25 cellular contexts compared by ENCODE assay signal in the genomic region with DNA sequence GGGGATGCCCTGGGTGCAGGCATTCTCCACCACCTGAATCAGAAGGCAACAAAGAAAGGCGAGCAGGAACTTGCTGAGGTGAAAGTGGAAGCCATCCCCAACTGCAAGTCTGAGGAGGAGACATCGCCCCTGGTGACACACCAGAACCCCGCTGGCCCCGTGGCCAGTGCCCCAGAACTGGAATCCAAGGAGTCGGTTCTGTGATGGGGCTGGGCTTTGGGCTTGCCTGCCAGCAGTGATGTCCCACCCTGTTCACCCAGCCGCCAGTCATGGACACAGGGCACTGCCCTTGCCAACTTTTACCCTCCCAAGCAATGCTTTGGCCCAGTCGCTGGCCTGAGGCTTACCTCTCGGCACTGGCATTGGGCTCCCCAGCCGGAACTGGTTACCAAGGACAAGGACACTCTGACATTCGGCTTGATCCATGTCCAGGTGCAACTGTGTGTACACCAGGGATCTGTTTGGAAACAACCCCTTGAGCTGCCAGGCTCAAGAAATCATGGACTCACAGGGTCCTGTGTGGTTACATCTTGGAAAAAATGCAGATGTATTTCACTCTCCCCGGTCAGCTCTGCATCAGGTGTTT.
"Had no signal": no experiment of that assay in that cellular context is flagged by ENCODE, and none has a peak within 500 bp of the region (broad histone marks: within the 10 kb centered on the region; RNA-seq: fewer than 3 reads in every experiment).

No MANE protein-coding gene starts in this region.

- H3K9me3 Mint-ChIP-seq: activated naive CD4-positive, alpha-beta T cell treated with anti-CD3 and anti-CD28 coated beads, Interleukin-2, amount 50 U/mL, for 72 hours; activated naive CD8-positive, alpha-beta T cell treated with anti-CD3 and anti-CD28 coated beads, Interleukin-2, amount 50 U/mL, for 24 hours; T-helper 1 cell treated with Interleukin-12 subunit alpha and Interleukin-12 subunit beta and Interleukin-4 antibody, amounts not matched to agents 30 μg/mL and 1 μg/mL, for 36 hours had no signal

- H3K27me3 ChIP-seq: ascending aorta, body of pancreas, Peyer's patch, SJSA1 had no signal

- DNase-seq: activated CD4-positive, alpha-beta T cell treated with anti-CD3 and anti-CD28 coated beads for 48 hours; activated CD4-positive, alpha-beta T cell treated with anti-CD3 and anti-CD28 coated beads, Interleukin-2, amount 50 U/mL, for 4 hours; activated CD4-positive, CD25-positive, alpha-beta regulatory T cell treated with anti-CD3 and anti-CD28 coated beads, Interleukin-2, amount 50 U/mL, for 72 hours; activated CD8-positive, alpha-beta memory T cell treated with anti-CD3 and anti-CD28 coated beads, Interleukin-2, amount 50 U/mL, for 48 hours; activated CD8-positive, alpha-beta T cell treated with anti-CD3 and anti-CD28 coated beads, Interleukin-2, amount 10 ng/mL, durations not matched to agents 7 days and 5 days; activated naive CD8-positive, alpha-beta T cell treated with anti-CD3 and anti-CD28 coated beads, Interleukin-2, amount 50 U/mL, for 24 hours; activated T-cell treated with anti-CD3 and anti-CD28 coated beads, Interleukin-2, amount 50 U/mL, for 1 hour; amniotic stem cell; body of pancreas; cerebellar nuclear complex; KBM-7; NCI-H1092; NCI-H1417 treated with DMSO at 0.1 percent for 48 hours; NCI-H1694; NCI-H2029; NCI-H510A treated with DMSO at 0.1 percent for 48 hours; NCI-H69; NK-92 treated with Interleukin-12 subunit alpha and Interleukin-12 subunit beta, amount 100 ng/mL, for 24 hours; Peyer's patch; SHP77 had no signal

- H3K27ac Mint-ChIP-seq: activated CD8-positive, alpha-beta T cell treated with anti-CD3 and anti-CD28 coated beads, Interleukin-2, amount 10 ng/mL, durations not matched to agents 7 days and 5 days; activated naive CD8-positive, alpha-beta T cell treated with anti-CD3 and anti-CD28 coated beads, Interleukin-2, amount 50 U/mL, for 24 hours; T-helper 1 cell treated with Interleukin-12 subunit alpha and Interleukin-12 subunit beta and Interleukin-4 antibody, amounts not matched to agents 30 μg/mL and 1 μg/mL, for 36 hours had no signal

- H3K27ac ChIP-seq: ascending aorta, body of pancreas, Peyer's patch, RWPE1, SJSA1 had no signal

- H3K4me3 ChIP-seq: ascending aorta, body of pancreas, Peyer's patch, SJSA1 had no signal

- H3K4me3 Mint-ChIP-seq: activated CD8-positive, alpha-beta T cell treated with anti-CD3 and anti-CD28 coated beads, Interleukin-2, amount 10 ng/mL, durations not matched to agents 7 days and 5 days; activated naive CD8-positive, alpha-beta T cell treated with anti-CD3 and anti-CD28 coated beads, Interleukin-2, amount 50 U/mL, for 24 hours; T-helper 1 cell treated with Interleukin-12 subunit alpha and Interleukin-12 subunit beta and Interleukin-4 antibody, amounts not matched to agents 30 μg/mL and 1 μg/mL, for 36 hours had no signal

- ATAC-seq: activated CD8-positive, alpha-beta T cell treated with anti-CD3 and anti-CD28 coated beads, Interleukin-2, amount 10 ng/mL, durations not matched to agents 7 days and 5 days; activated naive CD4-positive, alpha-beta T cell treated with anti-CD3 and anti-CD28 coated beads, Interleukin-2, amount 50 U/mL, for 72 hours; activated naive CD8-positive, alpha-beta T cell treated with anti-CD3 and anti-CD28 coated beads, Interleukin-2, amount 50 U/mL, for 24 hours; body of pancreas had no signal

- H3K9me3 ChIP-seq: ascending aorta, body of pancreas, Peyer's patch, SJSA1 had no signal

- H3K4me1 ChIP-seq: ascending aorta, body of pancreas had no signal

- H3K27me3 Mint-ChIP-seq: activated naive CD8-positive, alpha-beta T cell treated with anti-CD3 and anti-CD28 coated beads, Interleukin-2, amount 50 U/mL, for 24 hours had no signal
